9 cellular contexts compared by ENCODE assay signal in genomic region chr18:32771871-32772499, GRCh38. TPM values are rescaled to one million over a fixed set of nuclear protein-coding genes. Genes with fewer than 3 reads are reported as not detected.
DNase-seq lines count a peak whose midpoint lies in the region; ATAC-seq and TF ChIP-seq lines count a peak whose summit lies in the region.
"Had no signal": no experiment of that assay in that cellular context is flagged by ENCODE, and none has a peak within 500 bp of the region (broad histone marks: within the 10 kb centered on the region; RNA-seq: fewer than 3 reads in every experiment).

No MANE protein-coding gene starts in this region.

- H3K9me3 Mint-ChIP-seq in activated T-cell treated with anti-CD3 and anti-CD28 coated beads, Interleukin-2, amount 50 U/mL, for 4 hours = no peaks in the 10 kb centered on the region

- intact Hi-C loops in lower lobe of right lung (cut with DNase I) = no loop called here
- intact Hi-C loops in upper lobe of right lung (cut with DNase I) = no loop called here

- peaks cover 44% of the 10 kb centered on the region for H3K27me3 Mint-ChIP-seq in activated T-cell treated with anti-CD3 and anti-CD28 coated beads, Interleukin-2, amount 50 U/mL, for 4 hours (ENCODE audit: low read depth)

- TF ChIP-seq CTCF in lower lobe of right lung (IDR thresholded peaks at IDR 0.05) (no peak), upper lobe of right lung (IDR thresholded peaks at IDR 0.05) (no peak)

- H3K9me3 ChIP-seq in lower lobe of right lung (no peaks in the 10 kb centered on the region), upper lobe of right lung (no peaks in the 10 kb centered on the region)

- H3K36me3 Mint-ChIP-seq in activated T-cell treated with anti-CD3 and anti-CD28 coated beads, Interleukin-2, amount 50 U/mL, for 4 hours (ENCODE audit: insufficient read depth) = no peaks in the 10 kb centered on the region
- H3K36me3 Mint-ChIP-seq: CD4-positive, CD25-positive, alpha-beta regulatory T cell had no signal

- H3K27me3 ChIP-seq in lower lobe of right lung (ENCODE audit: low read depth) = peaks cover 31% of the 10 kb centered on the region
- peaks cover 28% of the 10 kb centered on the region for H3K27me3 ChIP-seq in upper lobe of right lung

- no peaks in the 10 kb centered on the region for H3K36me3 ChIP-seq in lower lobe of right lung
- H3K36me3 ChIP-seq in upper lobe of right lung = no peaks in the 10 kb centered on the region

- peak overlapping the region; percentile 33 for H3K4me3 Mint-ChIP-seq in activated T-cell treated with anti-CD3 and anti-CD28 coated beads, Interleukin-2, amount 50 U/mL, for 4 hours

- H3K4me1 ChIP-seq in lower lobe of right lung (peaks cover 13% of the 10 kb centered on the region), upper lobe of right lung (no peaks in the 10 kb centered on the region)

- peak overlapping the region; percentile 47 for H3K4me3 ChIP-seq in lower lobe of right lung
- H3K4me3 ChIP-seq in upper lobe of right lung = peak overlapping the region; percentile 41

- H3K27ac ChIP-seq in lower lobe of right lung = no peak overlapping the region
- no peak overlapping the region for H3K27ac ChIP-seq in upper lobe of right lung

- peaks cover 14% of the 10 kb centered on the region for H3K4me1 Mint-ChIP-seq in activated T-cell treated with anti-CD3 and anti-CD28 coated beads, Interleukin-2, amount 50 U/mL, for 4 hours (ENCODE audit: low read depth)

- ATAC-seq in activated T-cell treated with anti-CD3 and anti-CD28 coated beads, Interleukin-2, amount 50 U/mL, for 4 hours = peak; percentile 6 to 38
- ATAC-seq in lower lobe of right lung (peak; percentile 27 to 36), upper lobe of right lung (peak; percentile 45), HG03196 (IDR thresholded peaks at IDR 0.05; ENCODE audit: unreplicated experiment) (no peak)

- DNase-seq in activated T-cell treated with anti-CD3 and anti-CD28 coated beads, Interleukin-2, amount 50 U/mL, for 4 hours = no peak
- no peak for DNase-seq in activated T-cell treated with anti-CD3 and anti-CD28 coated beads, Interleukin-2, amount 50 U/mL, for 1 hour
- DNase-seq in astrocyte of the hippocampus (ENCODE audit: low read depth, low spot score) = peak; percentile 60
- DNase-seq in lower lobe of right lung = no peak
- no peak for DNase-seq in upper lobe of right lung
- DNase-seq in stimulated activated CD4-positive, alpha-beta T cell treated with anti-CD3 and anti-CD28 coated beads, Interleukin-4, amount 100 ng/mL, for 4 hours = no peak
- DNase-seq in stimulated activated naive CD4-positive, alpha-beta T cell (lab: John Stamatoyannopoulos, UW) = no peak
- DNase-seq: CD4-positive, CD25-positive, alpha-beta regulatory T cell had no signal

RNA-seq across cellular contexts. Expression of gene KLHL14, which starts 0.8 kb away (rescaled TPM):
- total RNA-seq in activated T-cell treated with anti-CD3 and anti-CD28 coated beads, Interleukin-2, amount 50 U/mL, for 4 hours = not detected
- total RNA-seq in lower lobe of right lung (0.24 TPM), upper lobe of right lung (0.72 TPM)
- total RNA-seq: CD4-positive, CD25-positive, alpha-beta regulatory T cell had no signal
